1 cellular context compared by ENCODE assay signal in the genomic region with DNA sequence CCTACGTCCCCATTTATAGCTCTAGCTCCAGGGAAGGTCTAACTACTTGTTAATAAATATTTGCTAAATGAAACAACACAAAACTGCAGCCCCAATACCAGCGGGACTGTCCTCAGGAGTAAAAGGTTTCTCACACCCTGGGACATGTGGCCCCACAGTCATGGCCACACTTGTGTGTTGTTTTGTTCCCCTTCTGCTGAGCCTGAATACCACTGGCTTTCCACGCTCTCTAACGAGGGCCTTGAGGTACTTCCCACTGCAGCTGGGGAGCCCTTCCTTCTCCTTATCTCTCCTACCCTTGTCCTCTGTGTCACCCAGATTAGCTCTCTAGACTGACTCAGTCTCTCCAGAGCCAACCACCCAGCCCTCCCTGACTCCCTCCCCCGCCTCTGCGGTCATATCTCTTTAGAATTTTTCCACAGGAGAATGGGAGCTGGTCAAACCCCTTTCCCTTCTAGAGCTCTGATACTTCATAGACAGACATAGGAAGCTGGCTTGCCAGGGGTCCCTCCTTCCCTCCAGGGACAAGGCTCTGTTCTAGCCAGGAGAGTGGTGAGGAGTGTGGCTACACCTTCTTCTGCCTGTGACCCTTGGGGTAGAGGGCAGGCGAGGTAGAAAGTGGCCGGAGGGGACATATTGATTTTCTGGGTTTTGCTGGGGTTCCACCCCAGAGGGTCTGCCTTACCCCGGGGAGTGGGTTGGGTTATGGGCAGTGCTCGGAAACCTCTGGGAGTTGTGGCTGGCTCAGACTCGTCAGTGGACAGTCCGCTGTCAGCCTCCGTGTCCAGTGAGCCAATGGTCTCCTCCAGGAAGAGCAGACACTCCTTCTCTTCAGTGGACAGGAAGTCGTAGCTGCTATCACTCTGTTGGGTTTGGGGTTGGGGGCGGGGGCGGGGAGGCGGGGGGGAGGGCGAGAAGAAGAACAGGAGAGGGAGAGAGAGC.
A peak's percentile ranks its signal among the peaks of the same experiment; 100 is the strongest.
TF ChIP-seq lines count a peak whose summit lies in the region.

No MANE protein-coding gene starts in this region.

TF ChIP-seq in K562, 482 proteins besides CTCF, POLR2A, EP300 and RAD21 (continued from another document and continues in another):
- TF ChIP-seq, protein P1, sequence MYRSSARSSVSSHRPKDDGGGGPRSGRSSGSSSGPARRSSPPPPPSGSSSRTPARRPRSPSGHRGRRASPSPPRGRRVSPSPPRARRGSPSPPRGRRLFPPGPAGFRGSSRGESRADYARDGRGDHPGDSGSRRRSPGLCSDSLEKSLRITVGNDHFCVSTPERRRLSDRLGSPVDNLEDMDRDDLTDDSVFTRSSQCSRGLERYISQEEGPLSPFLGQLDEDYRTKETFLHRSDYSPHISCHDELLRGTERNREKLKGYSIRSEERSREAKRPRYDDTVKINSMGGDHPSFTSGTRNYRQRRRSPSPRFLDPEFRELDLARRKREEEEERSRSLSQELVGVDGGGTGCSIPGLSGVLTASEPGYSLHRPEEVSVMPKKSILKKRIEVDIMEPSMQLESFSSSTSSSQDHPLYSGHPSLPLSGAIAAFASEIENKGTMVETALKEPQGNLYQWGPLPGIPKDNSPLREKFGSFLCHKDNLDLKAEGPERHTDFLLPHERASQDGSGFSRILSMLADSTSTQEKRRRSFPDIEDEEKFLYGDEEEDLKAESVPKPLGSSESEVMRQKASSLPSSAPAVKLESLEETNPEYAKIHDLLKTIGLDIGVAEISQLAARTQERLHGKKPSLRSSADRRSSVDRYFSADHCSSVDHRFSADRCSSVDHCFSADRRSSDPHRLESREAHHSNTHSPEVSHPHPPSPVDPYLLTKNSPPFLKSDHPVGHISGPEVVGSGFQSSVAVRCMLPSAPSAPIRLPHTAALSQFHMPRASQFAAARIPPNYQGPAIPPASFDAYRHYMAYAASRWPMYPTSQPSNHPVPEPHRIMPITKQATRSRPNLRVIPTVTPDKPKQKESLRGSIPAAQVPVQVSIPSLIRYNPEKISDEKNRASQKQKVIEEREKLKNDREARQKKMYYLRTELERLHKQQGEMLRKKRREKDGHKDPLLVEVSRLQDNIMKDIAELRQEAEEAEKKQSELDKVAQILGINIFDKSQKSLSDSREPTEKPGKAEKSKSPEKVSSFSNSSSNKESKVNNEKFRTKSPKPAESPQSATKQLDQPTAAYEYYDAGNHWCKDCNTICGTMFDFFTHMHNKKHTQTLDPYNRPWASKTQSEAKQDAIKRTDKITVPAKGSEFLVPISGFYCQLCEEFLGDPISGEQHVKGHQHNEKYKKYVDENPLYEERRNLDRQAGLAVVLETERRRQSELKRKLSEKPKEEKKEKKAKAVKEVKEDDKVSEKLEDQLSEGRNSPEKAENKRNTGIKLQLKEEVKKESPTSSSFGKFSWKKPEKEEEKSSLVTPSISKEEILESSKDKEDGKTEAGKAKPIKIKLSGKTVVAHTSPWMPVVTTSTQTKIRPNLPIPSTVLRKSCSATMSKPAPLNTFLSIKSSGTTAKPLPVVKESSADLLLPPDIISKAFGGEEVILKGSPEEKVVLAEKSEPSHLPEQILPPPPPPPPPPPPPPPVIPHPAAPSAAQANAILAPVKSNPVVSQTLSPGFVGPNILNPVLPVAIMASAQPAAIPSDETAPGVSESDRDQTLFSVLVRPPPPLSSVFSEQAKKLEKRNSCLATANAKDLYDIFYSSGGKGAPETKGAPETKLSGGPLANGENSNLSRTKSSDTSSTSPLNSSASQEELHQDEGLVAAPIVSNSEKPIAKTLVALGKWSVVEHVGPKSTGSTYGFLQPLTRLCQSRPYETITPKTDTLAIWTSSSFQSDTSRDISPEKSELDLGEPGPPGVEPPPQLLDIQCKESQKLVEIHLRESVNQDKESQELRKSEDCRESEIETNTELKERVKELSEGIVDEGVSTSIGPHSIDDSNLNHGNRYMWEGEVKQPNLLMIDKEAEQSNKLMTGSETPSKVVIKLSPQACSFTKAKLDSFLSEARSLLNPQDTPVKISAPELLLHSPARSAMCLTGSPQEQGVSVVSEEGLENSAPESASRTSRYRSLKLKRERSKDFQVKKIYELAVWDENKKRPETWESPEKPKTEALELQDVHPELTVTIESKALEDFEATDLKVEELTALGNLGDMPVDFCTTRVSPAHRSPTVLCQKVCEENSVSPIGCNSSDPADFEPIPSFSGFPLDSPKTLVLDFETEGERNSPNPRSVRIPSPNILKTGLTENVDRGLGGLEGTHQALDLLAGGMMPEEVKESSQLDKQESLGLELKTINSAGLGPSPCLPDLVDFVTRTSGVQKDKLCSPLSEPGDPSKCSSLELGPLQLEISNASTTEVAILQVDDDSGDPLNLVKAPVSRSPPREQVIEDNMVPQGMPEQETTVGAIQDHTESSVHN (IDR thresholded peaks at IDR 0.05; ENCODE audit: borderline replicate concordance in 1 of 2, low read depth in 1 of 2): peak in 1 of 2 experiments; percentile 88; a peak in 3 of 4 replicates
- TF ChIP-seq, protein P2, sequence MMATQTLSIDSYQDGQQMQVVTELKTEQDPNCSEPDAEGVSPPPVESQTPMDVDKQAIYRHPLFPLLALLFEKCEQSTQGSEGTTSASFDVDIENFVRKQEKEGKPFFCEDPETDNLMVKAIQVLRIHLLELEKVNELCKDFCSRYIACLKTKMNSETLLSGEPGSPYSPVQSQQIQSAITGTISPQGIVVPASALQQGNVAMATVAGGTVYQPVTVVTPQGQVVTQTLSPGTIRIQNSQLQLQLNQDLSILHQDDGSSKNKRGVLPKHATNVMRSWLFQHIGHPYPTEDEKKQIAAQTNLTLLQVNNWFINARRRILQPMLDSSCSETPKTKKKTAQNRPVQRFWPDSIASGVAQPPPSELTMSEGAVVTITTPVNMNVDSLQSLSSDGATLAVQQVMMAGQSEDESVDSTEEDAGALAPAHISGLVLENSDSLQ (IDR thresholded peaks at IDR 0.05): peak; percentile 88
- peak; percentile 81 for TF ChIP-seq ELF1 (tag; IDR thresholded peaks at IDR 0.05)
- TF ChIP-seq SMAD4 (CRISPR knock-in tag; conservative IDR thresholded peaks at IDR 0.05): peak; percentile 100
- TF ChIP-seq MYBL2 (IDR thresholded peaks at IDR 0.05; ENCODE audit: low read depth): no peak; the same call in 1 of the 2 replicates
- TF ChIP-seq MYBL2 (CRISPR knock-in tag; IDR thresholded peaks at IDR 0.05; ENCODE audit: borderline replicate concordance): no peak
- TF ChIP-seq, protein P3, sequence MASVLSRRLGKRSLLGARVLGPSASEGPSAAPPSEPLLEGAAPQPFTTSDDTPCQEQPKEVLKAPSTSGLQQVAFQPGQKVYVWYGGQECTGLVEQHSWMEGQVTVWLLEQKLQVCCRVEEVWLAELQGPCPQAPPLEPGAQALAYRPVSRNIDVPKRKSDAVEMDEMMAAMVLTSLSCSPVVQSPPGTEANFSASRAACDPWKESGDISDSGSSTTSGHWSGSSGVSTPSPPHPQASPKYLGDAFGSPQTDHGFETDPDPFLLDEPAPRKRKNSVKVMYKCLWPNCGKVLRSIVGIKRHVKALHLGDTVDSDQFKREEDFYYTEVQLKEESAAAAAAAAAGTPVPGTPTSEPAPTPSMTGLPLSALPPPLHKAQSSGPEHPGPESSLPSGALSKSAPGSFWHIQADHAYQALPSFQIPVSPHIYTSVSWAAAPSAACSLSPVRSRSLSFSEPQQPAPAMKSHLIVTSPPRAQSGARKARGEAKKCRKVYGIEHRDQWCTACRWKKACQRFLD (CRISPR knock-in tag; IDR thresholded peaks at IDR 0.05): peak; percentile 99
- TF ChIP-seq CREBBP (IDR thresholded peaks at IDR 0.05; ENCODE audit: low read depth, low read length): no peak
- peak; percentile 94 for TF ChIP-seq PYGO2 (tag; IDR thresholded peaks at IDR 0.05)
- TF ChIP-seq CXXC5 (CRISPR knock-in tag; IDR thresholded peaks at IDR 0.05): peak; percentile 99
- no peak for TF ChIP-seq ARHGAP35 (IDR thresholded peaks at IDR 0.05; ENCODE audit: partially characterized antibody)
- TF ChIP-seq, protein P4, sequence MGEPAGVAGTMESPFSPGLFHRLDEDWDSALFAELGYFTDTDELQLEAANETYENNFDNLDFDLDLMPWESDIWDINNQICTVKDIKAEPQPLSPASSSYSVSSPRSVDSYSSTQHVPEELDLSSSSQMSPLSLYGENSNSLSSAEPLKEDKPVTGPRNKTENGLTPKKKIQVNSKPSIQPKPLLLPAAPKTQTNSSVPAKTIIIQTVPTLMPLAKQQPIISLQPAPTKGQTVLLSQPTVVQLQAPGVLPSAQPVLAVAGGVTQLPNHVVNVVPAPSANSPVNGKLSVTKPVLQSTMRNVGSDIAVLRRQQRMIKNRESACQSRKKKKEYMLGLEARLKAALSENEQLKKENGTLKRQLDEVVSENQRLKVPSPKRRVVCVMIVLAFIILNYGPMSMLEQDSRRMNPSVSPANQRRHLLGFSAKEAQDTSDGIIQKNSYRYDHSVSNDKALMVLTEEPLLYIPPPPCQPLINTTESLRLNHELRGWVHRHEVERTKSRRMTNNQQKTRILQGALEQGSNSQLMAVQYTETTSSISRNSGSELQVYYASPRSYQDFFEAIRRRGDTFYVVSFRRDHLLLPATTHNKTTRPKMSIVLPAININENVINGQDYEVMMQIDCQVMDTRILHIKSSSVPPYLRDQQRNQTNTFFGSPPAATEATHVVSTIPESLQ (CRISPR knock-in tag; IDR thresholded peaks at IDR 0.05): peak; percentile 81; the same call in 1 of the 2 replicates
- TF ChIP-seq NR3C1 (CRISPR knock-in tag; IDR thresholded peaks at IDR 0.05): no peak
- peak; percentile 73 for TF ChIP-seq ARID4B (CRISPR knock-in tag; IDR thresholded peaks at IDR 0.05)
- no peak for TF ChIP-seq HDAC6 (IDR thresholded peaks at IDR 0.05; ENCODE audit: low read depth, low read length)
- TF ChIP-seq TRIM28 (IDR thresholded peaks at IDR 0.05): peak; percentile 57
- TF ChIP-seq NELFE (IDR thresholded peaks at IDR 0.05; ENCODE audit: insufficient read depth, insufficient read length): no peak
- TF ChIP-seq ZKSCAN1 (IDR thresholded peaks at IDR 0.05; ENCODE audit: low read depth, low read length): peak; percentile 78; the same call in 1 of the 2 replicates
- TF ChIP-seq ZNF12 (CRISPR knock-in tag; IDR thresholded peaks at IDR 0.05): no peak; the same call in 1 of the 2 replicates
